In the genomic region with DNA sequence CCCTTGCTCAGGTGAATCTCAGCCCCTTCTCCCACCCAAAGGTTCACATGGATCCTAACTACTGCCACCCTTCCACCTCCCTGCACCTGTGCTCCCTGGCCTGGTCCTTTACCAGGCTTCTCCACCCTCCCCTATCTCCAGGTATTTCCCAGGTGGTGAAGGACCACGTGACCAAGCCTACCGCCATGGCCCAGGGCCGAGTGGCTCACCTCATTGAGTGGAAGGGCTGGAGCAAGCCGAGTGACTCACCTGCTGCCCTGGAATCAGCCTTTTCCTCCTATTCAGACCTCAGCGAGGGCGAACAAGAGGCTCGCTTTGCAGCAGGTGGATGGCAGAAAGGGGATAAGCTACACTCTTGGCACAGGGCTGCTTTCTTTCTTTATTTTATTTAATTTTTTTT, we compare ENCODE assay signal across 23 cellular contexts. TPM values are rescaled to one million over a fixed set of nuclear protein-coding genes. Genes with fewer than 3 reads are reported as not detected.
A peak's percentile ranks its signal among the peaks of the same experiment; 100 is the strongest.
DNase-seq lines count a peak whose midpoint lies in the region; ATAC-seq and TF ChIP-seq lines count a peak whose summit lies in the region.
"Had no signal": no experiment of that assay in that cellular context is flagged by ENCODE, and none has a peak within 500 bp of the region (broad histone marks: within the 10 kb centered on the region; RNA-seq: fewer than 3 reads in every experiment).

No MANE protein-coding gene starts in this region.

- H3K4me3 ChIP-seq in PC-3 (ENCODE audit: low read length) (no peak overlapping the region), right atrium auricular region (no peak overlapping the region)
- no peak overlapping the region for H3K4me3 ChIP-seq in CD8-positive, alpha-beta memory T cell (ENCODE audit: low read length)
- H3K4me3 ChIP-seq: SJSA1, skin epidermis had no signal

- peak; percentile 22 to 65 for DNase-seq in NCI-H187 (lab: John Stamatoyannopoulos, UW)
- DNase-seq in PC-3: peak; percentile 25
- peak; percentile 57 to 67 for DNase-seq in foreskin keratinocyte
- no peak for DNase-seq in stimulated activated naive B cell treated with anti-CD40 and anti-IgM and Interleukin-4, amounts not matched to agents 10 μg/mL and 1 μg/mL and 100 μg/mL, for 72 hours
- no peak for DNase-seq in CD8-positive, alpha-beta memory T cell
- DNase-seq in right atrium auricular region (ENCODE audit: low spot score): no peak
- DNase-seq: activated naive CD4-positive, alpha-beta T cell treated with anti-CD3 and anti-CD28 coated beads, Interleukin-2, amount 10 ng/mL, durations not matched to agents 7 days and 5 days; activated T-cell treated with anti-CD3 and anti-CD28 coated beads, Interleukin-2, amount 50 U/mL, for 1 hour; central memory CD4-positive, alpha-beta T cell; GF-D8; hippocampal formation; NCI-H1092 treated with DMSO at 0.1 percent for 48 hours; NCI-H748 treated with DMSO at 0.1 percent for 48 hours; stimulated activated naive CD4-positive, alpha-beta T cell had no signal

- no peaks in the 10 kb centered on the region for H3K27me3 ChIP-seq in PC-3 (ENCODE audit: low read length)
- H3K27me3 ChIP-seq in foreskin keratinocyte: no peaks in the 10 kb centered on the region
- H3K27me3 ChIP-seq in CD8-positive, alpha-beta memory T cell (ENCODE audit: insufficient read depth, low read length, poor library complexity, severe bottlenecking): no peaks in the 10 kb centered on the region
- no peaks in the 10 kb centered on the region for H3K27me3 ChIP-seq in right atrium auricular region
- H3K27me3 ChIP-seq: SJSA1 had no signal

- no peaks in the 10 kb centered on the region for H3F3A ChIP-seq in PC-3 (ENCODE audit: low read length, unreplicated experiment)

- no peak for ATAC-seq in PC-3
- peak; percentile 61 for ATAC-seq in foreskin keratinocyte
- no peak for ATAC-seq in stimulated activated naive B cell treated with anti-CD40 and anti-IgM and Interleukin-4, amounts not matched to agents 10 μg/mL and 1 μg/mL and 100 μg/mL, for 72 hours (replicated peaks)
- no peak for ATAC-seq in GM21825 (IDR thresholded peaks at IDR 0.05; ENCODE audit: unreplicated experiment)
- ATAC-seq in HG02938 (IDR thresholded peaks at IDR 0.05; ENCODE audit: unreplicated experiment): no peak
- ATAC-seq: HepG2 had no signal

- intact Hi-C loops in PC-3 (cut with micrococcal nuclease): no loop called here

- H3K79me2 ChIP-seq in PC-3 (ENCODE audit: low read length): peaks cover 15% of the 10 kb centered on the region

- H4K20me1 ChIP-seq in PC-3 (ENCODE audit: low read length): no peaks in the 10 kb centered on the region

- peaks cover 11% of the 10 kb centered on the region for H3K4me1 ChIP-seq in PC-3 (ENCODE audit: insufficient read depth, low read length)
- H3K4me1 ChIP-seq in foreskin keratinocyte: peaks cover 20% of the 10 kb centered on the region
- H3K4me1 ChIP-seq in CD8-positive, alpha-beta memory T cell (ENCODE audit: insufficient read depth, low read length): peaks cover 6% of the 10 kb centered on the region
- H3K4me1 ChIP-seq in right atrium auricular region: peaks cover 0 to 43% of the 10 kb centered on the region in 2 donors

- H3K27ac Mint-ChIP-seq in stimulated activated naive B cell treated with anti-CD40 and anti-IgM and Interleukin-4, amounts not matched to agents 10 μg/mL and 1 μg/mL and 100 μg/mL, for 72 hours: peak overlapping the region; percentile 51
- H3K27ac Mint-ChIP-seq in CD8-positive, alpha-beta memory T cell: peak overlapping the region in 2 of 8 donors; percentile 23 to 65
- H3K27ac Mint-ChIP-seq: activated naive CD4-positive, alpha-beta T cell treated with anti-CD3 and anti-CD28 coated beads, Interleukin-2, amount 10 ng/mL, durations not matched to agents 7 days and 5 days had no signal

- CTCF ChIA-PET in PC-3 (lab: Charles Lee): no interaction called here
- CTCF ChIA-PET in CD8-positive, alpha-beta memory T cell (lab: Charles Lee): interaction anchor here (1.9 kb wide), 1 partner anchor 12 kb away, joined by 4 read pairs; no protein-coding TSS in a partner anchor

- H3K4me2 ChIP-seq in PC-3 (ENCODE audit: low read length): no peak overlapping the region

- H3K4me3 Mint-ChIP-seq in stimulated activated naive B cell treated with anti-CD40 and anti-IgM and Interleukin-4, amounts not matched to agents 10 μg/mL and 1 μg/mL and 100 μg/mL, for 72 hours: no peak overlapping the region
- peak overlapping the region in 1 of 7 donors; percentile 45 for H3K4me3 Mint-ChIP-seq in CD8-positive, alpha-beta memory T cell
- H3K4me3 Mint-ChIP-seq: activated naive CD4-positive, alpha-beta T cell treated with anti-CD3 and anti-CD28 coated beads, Interleukin-2, amount 10 ng/mL, durations not matched to agents 7 days and 5 days; CD14-positive monocyte had no signal

- no peaks in the 10 kb centered on the region for H3K9me2 ChIP-seq in PC-3 (replicated peaks; ENCODE audit: low read length)

- H3K27me3 Mint-ChIP-seq in stimulated activated naive B cell treated with anti-CD40 and anti-IgM and Interleukin-4, amounts not matched to agents 10 μg/mL and 1 μg/mL and 100 μg/mL, for 72 hours: no peaks in the 10 kb centered on the region
- peaks cover 0 to 3% of the 10 kb centered on the region in 2 donors for H3K27me3 Mint-ChIP-seq in CD8-positive, alpha-beta memory T cell

- H3K4me1 Mint-ChIP-seq in stimulated activated naive B cell treated with anti-CD40 and anti-IgM and Interleukin-4, amounts not matched to agents 10 μg/mL and 1 μg/mL and 100 μg/mL, for 72 hours: peaks cover 19 to 27% of the 10 kb centered on the region in 2 donors
- peaks cover 9 to 19% (median 11%) of the 10 kb centered on the region in 3 donors for H3K4me1 Mint-ChIP-seq in CD8-positive, alpha-beta memory T cell

- H3K9me3 Mint-ChIP-seq in stimulated activated naive B cell treated with anti-CD40 and anti-IgM and Interleukin-4, amounts not matched to agents 10 μg/mL and 1 μg/mL and 100 μg/mL, for 72 hours: no peaks in the 10 kb centered on the region
- no peaks in the 10 kb centered on the region for H3K9me3 Mint-ChIP-seq in CD8-positive, alpha-beta memory T cell
- H3K9me3 Mint-ChIP-seq: activated naive CD4-positive, alpha-beta T cell treated with anti-CD3 and anti-CD28 coated beads, Interleukin-2, amount 10 ng/mL, durations not matched to agents 7 days and 5 days had no signal

- no peak overlapping the region for H2AFZ ChIP-seq in PC-3 (ENCODE audit: low read length)

- H3K36me3 Mint-ChIP-seq in stimulated activated naive B cell treated with anti-CD40 and anti-IgM and Interleukin-4, amounts not matched to agents 10 μg/mL and 1 μg/mL and 100 μg/mL, for 72 hours: peaks cover 30 to 47% of the 10 kb centered on the region in 2 donors
- peaks cover 0 to 18% (median 11%) of the 10 kb centered on the region in 3 donors for H3K36me3 Mint-ChIP-seq in CD8-positive, alpha-beta memory T cell
- H3K36me3 Mint-ChIP-seq: activated naive CD4-positive, alpha-beta T cell treated with anti-CD3 and anti-CD28 coated beads, Interleukin-2, amount 10 ng/mL, durations not matched to agents 7 days and 5 days had no signal

- TF ChIP-seq CTCF in PC-3 (conservative IDR thresholded peaks at IDR 0.05; ENCODE audit: low read depth, low read length) (no peak), foreskin keratinocyte (conservative IDR thresholded peaks at IDR 0.05) (no peak), right atrium auricular region (IDR thresholded peaks at IDR 0.05) (no peak)

- BruUV-seq in PC-3 (replicated peaks; lab: Mats Ljungman, UMichigan): no TSS peak

- H3K27ac ChIP-seq in PC-3 (ENCODE audit: low read length): no peak overlapping the region
- no peak overlapping the region for H3K27ac ChIP-seq in foreskin keratinocyte
- H3K27ac ChIP-seq in CD8-positive, alpha-beta memory T cell (ENCODE audit: low read depth, low read length): no peak overlapping the region
- H3K27ac ChIP-seq in right atrium auricular region: no peak overlapping the region
- H3K27ac ChIP-seq: epithelial cell of prostate, neutrophil, SJSA1, skin epidermis had no signal

- H3K9me3 ChIP-seq in PC-3 (ENCODE audit: low read length) (no peaks in the 10 kb centered on the region), right atrium auricular region (no peaks in the 10 kb centered on the region)
- no peaks in the 10 kb centered on the region for H3K9me3 ChIP-seq in CD8-positive, alpha-beta memory T cell (ENCODE audit: low read length)
- H3K9me3 ChIP-seq: neutrophil, SJSA1 had no signal

- H3K36me3 ChIP-seq in PC-3 (ENCODE audit: low read depth, low read length): no peaks in the 10 kb centered on the region
- no peaks in the 10 kb centered on the region for H3K36me3 ChIP-seq in CD8-positive, alpha-beta memory T cell (ENCODE audit: insufficient read depth, low read length)
- H3K36me3 ChIP-seq in right atrium auricular region: peaks cover 39% of the 10 kb centered on the region

- POLR2A ChIA-PET in PC-3 (lab: Charles Lee; ENCODE audit: unreplicated experiment): interaction anchor here (0.6 kb wide), 1 partner anchor 22 kb away, joined by 8 read pairs; no protein-coding TSS in a partner anchor
- POLR2A ChIA-PET in CD8-positive, alpha-beta memory T cell (lab: Charles Lee): no interaction called here

- H3K9ac ChIP-seq in PC-3 (ENCODE audit: low read length): no peak overlapping the region

RNA-seq across cellular contexts. Expression of a gene that starts 4.5 kb away (rescaled TPM):
- total RNA-seq in PC-3 (2014; rRNA removed): 21.9 and 24.2 TPM in 2 replicates
- 13.3 and 14.6 TPM in 2 replicates for total RNA-seq in foreskin keratinocyte
- polyA plus RNA-seq in foreskin keratinocyte: 11.6 and 11.7 TPM in 2 replicates
- 1 to 10 TPM; 2.2 to 2.4 TPM for total RNA-seq in CD8-positive, alpha-beta memory T cell
- 2.2 TPM for polyA plus RNA-seq in CD8-positive, alpha-beta memory T cell
- total RNA-seq in right atrium auricular region: 10 to 100 TPM; 33.7 to 45.8 TPM

RNA-seq across cellular contexts. Expression of a gene that starts 19.5 kb away (rescaled TPM):
- total RNA-seq in PC-3 (2014; rRNA removed) (13.0 and 17.0 TPM in 2 replicates), foreskin keratinocyte (4.7 and 5.4 TPM in 2 replicates), right atrium auricular region (1 to 10 TPM; 1.3 to 2.7 TPM)
- 3.8 and 3.9 TPM in 2 replicates for polyA plus RNA-seq in foreskin keratinocyte
- 1 to 10 TPM; 6.3 to 7.3 TPM for total RNA-seq in CD8-positive, alpha-beta memory T cell
- 0.54 TPM for polyA plus RNA-seq in CD8-positive, alpha-beta memory T cell

RNA-seq across cellular contexts. Expression of a gene that starts 19.6 kb away (rescaled TPM):
- 184 and 193 TPM in 2 replicates for total RNA-seq in PC-3 (2014; rRNA removed)
- 81.0 and 92.9 TPM in 2 replicates for total RNA-seq in foreskin keratinocyte
- 116 and 138 TPM in 2 replicates for polyA plus RNA-seq in foreskin keratinocyte
- 100 to 1,000 TPM; 147 TPM for total RNA-seq in CD8-positive, alpha-beta memory T cell
- polyA plus RNA-seq in CD8-positive, alpha-beta memory T cell: 52.1 TPM
- 10 to 100 TPM; 26.8 to 35.5 TPM for total RNA-seq in right atrium auricular region

RNA-seq across cellular contexts. Expression of a gene that starts 27.5 kb away (rescaled TPM):
- 463 and 599 TPM in 2 replicates for total RNA-seq in PC-3 (2014; rRNA removed)
- 467 and 485 TPM in 2 replicates for total RNA-seq in foreskin keratinocyte
- 344 and 350 TPM in 2 replicates for polyA plus RNA-seq in foreskin keratinocyte
- total RNA-seq in CD8-positive, alpha-beta memory T cell: 100 to 1,000 TPM; 693 to 694 TPM
- 46.2 TPM for polyA plus RNA-seq in CD8-positive, alpha-beta memory T cell
- total RNA-seq in right atrium auricular region: 100 to 1,000 TPM; 270 to 276 TPM

RNA-seq across cellular contexts. Expression of a gene that starts 36.1 kb away (rescaled TPM):
- not detected in 2 replicates for total RNA-seq in PC-3 (2014; rRNA removed)
- not detected in 2 replicates for total RNA-seq in foreskin keratinocyte
- not detected in 2 replicates for polyA plus RNA-seq in foreskin keratinocyte
- not detected for total RNA-seq in CD8-positive, alpha-beta memory T cell
- polyA plus RNA-seq in CD8-positive, alpha-beta memory T cell: not detected
- under 1 TPM in 1 of 2 donors, not detected in 1; 0.55 TPM for total RNA-seq in right atrium auricular region
- total RNA-seq: SJSA1; T-helper 1 cell treated with Interleukin-12 subunit alpha and Interleukin-12 subunit beta and Interleukin-4 antibody, amounts not matched to agents 30 ng/mL and 1 ng/mL, for 36 hours had no signal
- polyA plus RNA-seq: CD14-positive monocyte had no signal

Comparison
In these comparisons a context has a peak if more than half of its experiments do, and no peak if none do; other contexts are left out.
1. DNase-seq: peak in NCI-H187 (2 of 2), PC-3 (single experiment) and foreskin keratinocyte (2 of 2); none in stimulated activated naive B cell treated with anti-CD40 and anti-IgM and Interleukin-4, amounts not matched to agents 10 μg/mL and 1 μg/mL and 100 μg/mL, for 72 hours (single experiment), CD8-positive, alpha-beta memory T cell (0 of 5) and right atrium auricular region (single experiment).